In genomic region chr5:154860123-154860522, GRCh38 we compare ENCODE assay signal across 8 cellular contexts. TPM values are rescaled to one million over a fixed set of nuclear protein-coding genes. Genes with fewer than 3 reads are reported as not detected.
DNase-seq lines count a peak whose midpoint lies in the region; ATAC-seq, FAIRE-seq and TF ChIP-seq lines count a peak whose summit lies in the region.

No MANE protein-coding gene starts in this region.

- H3K4me2 ChIP-seq in H1 (ENCODE audit: insufficient read depth in 1 of 2, low read depth in 2 of 2, low read length in 2 of 2) (peak overlapping the region; percentile 83 to 92), osteoblast (ENCODE audit: insufficient read depth, low read length) (peak overlapping the region; percentile 97)

- peak overlapping the region in 1 of 4 experiments; percentile 20; a peak in 2 of 7 replicates for H3K9ac ChIP-seq in H1 (replicated peaks in 1 of 4; ENCODE audit: extremely low read depth in 1 of 4, low read depth in 3 of 4, low read length in 3 of 4)

- no peak for TF ChIP-seq CTCF in RWPE2 (IDR thresholded peaks at IDR 0.05; ENCODE audit: poor library complexity, severe bottlenecking)
- no peak for TF ChIP-seq CTCF in H1 (IDR thresholded peaks at IDR 0.05; ENCODE audit: control extremely low read depth in 1 of 3, insufficient read depth in 1 of 3, low read depth in 1 of 3, low read length in 3 of 3)
- no peak for TF ChIP-seq CTCF in osteoblast (IDR thresholded peaks at IDR 0.05; ENCODE audit: extremely low read depth, low read depth, low read length)

- H2AFZ ChIP-seq in H1 (ENCODE audit: low read length) (no peak overlapping the region), osteoblast (ENCODE audit: low read length) (no peak overlapping the region)

- H2BK5ac ChIP-seq in H1 (ENCODE audit: low read depth, low read length), result no peak overlapping the region

- H4K20me1 ChIP-seq in H1 (replicated peaks in 1 of 2; ENCODE audit: control insufficient read depth in 1 of 2, insufficient read depth in 2 of 2, low read length in 2 of 2), result peaks cover 3 to 6% of the 10 kb centered on the region in 2 experiments
- peaks cover 31% of the 10 kb centered on the region for H4K20me1 ChIP-seq in osteoblast (ENCODE audit: insufficient read depth, low read length)

- H3K18ac ChIP-seq in H1 (ENCODE audit: extremely low read depth, low read length), result no peak overlapping the region

- H3K23me2 ChIP-seq in H1 (ENCODE audit: low read depth, low read length), result peaks cover 7% of the 10 kb centered on the region

- H3K4me3 ChIP-seq in RWPE2 (ENCODE audit: severe bottlenecking), result peak overlapping the region; percentile 82
- peak overlapping the region; percentile 55 to 98 (median 72); a peak in 7 of 8 replicates for H3K4me3 ChIP-seq in H1 (ENCODE audit: extremely low read depth in 1 of 4, insufficient read depth in 2 of 4, low read depth in 3 of 4, low read length in 4 of 4)
- H3K4me3 ChIP-seq in osteoblast (ENCODE audit: insufficient read depth, low read length), result peak overlapping the region; percentile 77
- H3K4me3 ChIP-seq in SJCRH30, result no peak overlapping the region; the same call in 1 of the 2 replicates

- H3K27ac ChIP-seq in RWPE2 (ENCODE audit: poor library complexity, severe bottlenecking) (peak overlapping the region; percentile 93), H1 (ENCODE audit: low read depth, low read length) (no peak overlapping the region), osteoblast (ENCODE audit: low read depth, low read length) (peak overlapping the region; percentile 92), SJCRH30 (no peak overlapping the region)

- no peak overlapping the region for H2BK12ac ChIP-seq in H1 (ENCODE audit: low read depth, low read length)

- no peak overlapping the region for H4K8ac ChIP-seq in H1 (ENCODE audit: extremely low read depth, insufficient read depth, low read length)

- H3K79me1 ChIP-seq in H1 (ENCODE audit: low read depth, low read length), result peaks cover 5% of the 10 kb centered on the region; the same call in 1 of the 2 replicates

- FAIRE-seq in GM12891 (lab: Jason Lieb, UNC) (peak; percentile 20), H1 (lab: Jason Lieb, UNC) (no peak)

- H3K9me3 ChIP-seq in RWPE2 (ENCODE audit: severe bottlenecking), result no peaks in the 10 kb centered on the region
- no peaks in the 10 kb centered on the region for H3K9me3 ChIP-seq in H1 (ENCODE audit: insufficient read depth in 2 of 2, low read depth in 1 of 2, low read length in 1 of 2)
- no peaks in the 10 kb centered on the region for H3K9me3 ChIP-seq in osteoblast (ENCODE audit: low read depth, low read length)
- H3K9me3 ChIP-seq in SJCRH30 (replicated peaks), result no peaks in the 10 kb centered on the region

- 56% methylated on average over 5 of the region's 5 CpGs; no CpG with 5 or more reads in 1 of the 2 experiments for WGBS in H1 (ENCODE audit: extremely low coverage in 1 of 2, insufficient coverage in 1 of 2, insufficient read length in 1 of 2, insufficient replicate concordance in 2 of 2, low coverage in 1 of 2, low lambda C conversion rate in 2 of 2, missing lambda C conversion rate in 1 of 2), 2 experiments

- no peak overlapping the region for H2BK15ac ChIP-seq in H1 (ENCODE audit: low read length)

- H3K4ac ChIP-seq in H1 (replicated peaks; ENCODE audit: insufficient read length, low read depth, low read length), result no peak overlapping the region

- POLR2A ChIA-PET in H1 (lab: Charles Lee; ENCODE audit: partially characterized antibody), result interaction anchor here (0.6 to 2.0 kb wide), 4 partner anchors 9 to 187 kb away, joined by 3 to 5 read pairs (median 4); partner anchors contain the start of gene FAXDC2

- H4K91ac ChIP-seq in H1 (replicated peaks; ENCODE audit: insufficient read length, low read length), result no peak overlapping the region

- TF ChIP-seq POLR2A in GM12891 (IDR thresholded peaks at IDR 0.05; ENCODE audit: low read depth, low read length) (no peak), H1 (IDR thresholded peaks at IDR 0.05; ENCODE audit: control extremely low read depth in 1 of 2, low read depth in 2 of 2, low read length in 2 of 2) (no peak)

- H3K4me1 ChIP-seq in RWPE2 (ENCODE audit: insufficient read depth, poor library complexity, severe bottlenecking) (peaks cover 15% of the 10 kb centered on the region), H1 (replicated peaks in 1 of 4; ENCODE audit: control insufficient read depth in 3 of 4, insufficient read depth in 4 of 4, low read length in 3 of 4) (peaks cover 0 to 9% (median 5%) of the 10 kb centered on the region in 4 experiments; a peak in 6 of 7 replicates), osteoblast (ENCODE audit: insufficient read depth, low read length) (peaks cover 32% of the 10 kb centered on the region), SJCRH30 (0 out of 2 replicates have a peak, but pooled peaks cover 2% of the 10 kb centered on the region)

- no peak overlapping the region for H2BK20ac ChIP-seq in H1 (ENCODE audit: low read length)

- no peak overlapping the region for H2BK120ac ChIP-seq in H1 (replicated peaks; ENCODE audit: low read depth, low read length)

- H3K36me3 ChIP-seq in RWPE2 (ENCODE audit: low read depth), result peaks cover 43% of the 10 kb centered on the region
- peaks cover 2 to 19% (median 13%) of the 10 kb centered on the region in 4 experiments; a peak in 7 of 8 replicates for H3K36me3 ChIP-seq in H1 (ENCODE audit: control insufficient read depth in 2 of 4, insufficient read depth in 4 of 4, low read length in 3 of 4)
- peaks cover 9% of the 10 kb centered on the region for H3K36me3 ChIP-seq in osteoblast (ENCODE audit: insufficient read depth, low read length)
- peaks cover 13% of the 10 kb centered on the region for H3K36me3 ChIP-seq in SJCRH30

- DNase-seq in GM12891 (ENCODE audit: insufficient read length, low spot score) (no peak), RWPE2 (ENCODE audit: low spot score) (no peak), H1 (ENCODE audit: low read depth in 1 of 2, low spot score in 2 of 2) (no peak), osteoblast (ENCODE audit: insufficient read length, low spot score, missing footprints) (peak; percentile 17), NCI-H1105 treated with DMSO at 0.1 percent for 48 hours (lab: John Stamatoyannopoulos, UW) (no peak), SJCRH30 (no peak), cortex of kidney (lab: John Stamatoyannopoulos, UW) (no peak)
- DNase-seq in activated CD4-positive, CD25-positive, alpha-beta regulatory T cell treated with anti-CD3 and anti-CD28 coated beads, Interleukin-2, amount 50 U/mL, for 72 hours, result no peak

- TF ChIP-seq EP300 in H1 (IDR thresholded peaks at IDR 0.05; ENCODE audit: borderline replicate concordance in 1 of 2, low read depth in 2 of 2, low read length in 2 of 2), result no peak

- no peak overlapping the region for H2AK5ac ChIP-seq in H1 (ENCODE audit: low read depth, low read length)

- no peak for TF ChIP-seq RAD21 in H1 (IDR thresholded peaks at IDR 0.05 in 1 of 2, conservative IDR thresholded peaks at IDR 0.05 in 1 of 2; ENCODE audit: low read depth in 2 of 2, low read length in 2 of 2)

- ATAC-seq in RWPE2 (ENCODE audit: low read depth), result peak; percentile 13; the same call in 1 of the 3 replicates

- CTCF ChIA-PET in H1 (lab: Charles Lee; ENCODE audit: partially characterized antibody), result no interaction called here

- H3K56ac ChIP-seq in H1 (replicated peaks; ENCODE audit: insufficient read length, low read depth, low read length), result no peak overlapping the region

- H4K5ac ChIP-seq in H1 (ENCODE audit: insufficient read length, low read depth, low read length), result no peak overlapping the region

- H3K27me3 ChIP-seq in RWPE2 (ENCODE audit: insufficient read depth, poor library complexity, severe bottlenecking), result no peaks in the 10 kb centered on the region
- H3K27me3 ChIP-seq in H1 (replicated peaks in 1 of 4; ENCODE audit: control insufficient read depth in 3 of 4, extremely low read depth in 1 of 4, insufficient read depth in 3 of 4, low read length in 3 of 4), result no peaks in the 10 kb centered on the region
- H3K27me3 ChIP-seq in osteoblast (ENCODE audit: insufficient read depth, low read length), result no peaks in the 10 kb centered on the region
- no peaks in the 10 kb centered on the region for H3K27me3 ChIP-seq in SJCRH30

- H3K23ac ChIP-seq in H1 (ENCODE audit: insufficient read length), result no peak overlapping the region

- H3K79me2 ChIP-seq in H1 (ENCODE audit: control insufficient read depth in 1 of 2, insufficient read depth in 2 of 2, low read length in 2 of 2) (peaks cover 22 to 55% of the 10 kb centered on the region in 2 experiments), osteoblast (ENCODE audit: insufficient read depth, low read length) (peaks cover 67% of the 10 kb centered on the region)

- H3K14ac ChIP-seq in H1 (ENCODE audit: insufficient read length), result no peak overlapping the region

TF ChIP-seq in GM12891, 5 proteins besides CTCF, POLR2A, EP300 and RAD21 (continues in another document):
- TF ChIP-seq TAF1 (IDR thresholded peaks at IDR 0.05; ENCODE audit: low read depth, low read length) (no peak), SPI1 (IDR thresholded peaks at IDR 0.05; ENCODE audit: low read depth, low read length) (no peak)

TF ChIP-seq in H1, 55 proteins besides CTCF, POLR2A, EP300 and RAD21 (continues in another document):
- no peak for TF ChIP-seq HDAC2 (IDR thresholded peaks at IDR 0.05; ENCODE audit: borderline replicate concordance in 1 of 2, low read depth in 2 of 2, low read length in 2 of 2)

RNA-seq across cellular contexts. Expression of gene CNOT8, which starts 1.7 kb away (rescaled TPM):
- polyA plus RNA-seq in GM12891 (2012; ENCODE audit: low read depth, missing spikeins), result 28.1 TPM
- total RNA-seq in H1 (2021; fragmentation: NEBNext Ultra II Directional; extraction: Animal tissue kit (Norgen Biotek cat#: 25700)), result 53.6 and 62.9 TPM in 2 replicates
- polyA plus RNA-seq in H1 (2011; rRNA removed), result 36.4 and 37.6 TPM in 2 replicates
- polyA plus RNA-seq in H1 (2011; cell fraction: cytosol; rRNA removed), result 47.5 TPM
- 28.9 TPM for polyA plus RNA-seq in H1 (2011; cell fraction: nucleus; rRNA removed)
- 45.7 to 64.1 TPM (median 53.5 TPM) in 4 replicates for polyA plus RNA-seq in H1 (2012, experiment 1 of 2)
- 4.9 TPM for polyA plus RNA-seq in H1 (2012, experiment 2 of 2)
- polyA plus RNA-seq in H1 (2013, experiment 1 of 2), result 32.2 TPM
- 35.9 TPM for polyA plus RNA-seq in H1 (2013, experiment 2 of 2)
- polyA minus RNA-seq in H1 (2011; rRNA and poly(A)+ RNA removed), result 50.2 and 54.6 TPM in 2 replicates
- 33.5 TPM for polyA minus RNA-seq in H1 (2011; cell fraction: cytosol; rRNA and poly(A)+ RNA removed)
- polyA minus RNA-seq in H1 (2011; cell fraction: nucleus; rRNA and poly(A)+ RNA removed), result 20.8 TPM
- 48.6 and 55.7 TPM in 2 replicates for total RNA-seq in osteoblast
- 64.4 and 65.5 TPM in 2 replicates for total RNA-seq in SJCRH30 (2014; rRNA removed; shearing (Covaris generic))

RNA-seq across cellular contexts. Expression of gene FAXDC2, which starts 9.7 kb away (rescaled TPM):
- 0.76 TPM for polyA plus RNA-seq in GM12891 (2012; ENCODE audit: low read depth, missing spikeins)
- 3.7 and 4.8 TPM in 2 replicates for total RNA-seq in H1 (2021; fragmentation: NEBNext Ultra II Directional; extraction: Animal tissue kit (Norgen Biotek cat#: 25700))
- 5.9 and 8.1 TPM in 2 replicates for polyA plus RNA-seq in H1 (2011; rRNA removed)
- 6.0 TPM for polyA plus RNA-seq in H1 (2011; cell fraction: cytosol; rRNA removed)
- 10.1 TPM for polyA plus RNA-seq in H1 (2011; cell fraction: nucleus; rRNA removed)
- 4.3 to 6.8 TPM (median 5.7 TPM) in 4 replicates for polyA plus RNA-seq in H1 (2012, experiment 1 of 2)
- polyA plus RNA-seq in H1 (2012, experiment 2 of 2), result 2.8 TPM
- polyA plus RNA-seq in H1 (2013, experiment 1 of 2), result 5.7 TPM
- 5.5 TPM for polyA plus RNA-seq in H1 (2013, experiment 2 of 2)
- 13.6 and 13.8 TPM in 2 replicates for polyA minus RNA-seq in H1 (2011; rRNA and poly(A)+ RNA removed)
- polyA minus RNA-seq in H1 (2011; cell fraction: cytosol; rRNA and poly(A)+ RNA removed), result 4.0 TPM
- polyA minus RNA-seq in H1 (2011; cell fraction: nucleus; rRNA and poly(A)+ RNA removed), result 12.7 TPM
- total RNA-seq in osteoblast, result 13.8 and 19.2 TPM in 2 replicates
- 2.6 and 4.2 TPM in 2 replicates for total RNA-seq in SJCRH30 (2014; rRNA removed; shearing (Covaris generic))

Comparison
In these comparisons a context has a peak if more than half of its experiments do, and no peak if none do; other contexts are left out.
1. H3K27ac ChIP-seq: peak in RWPE2 (single experiment) and osteoblast (single experiment); none in H1 (single experiment) and SJCRH30 (single experiment).